ENCODE assay signal across 1 cellular context in the genomic region with DNA sequence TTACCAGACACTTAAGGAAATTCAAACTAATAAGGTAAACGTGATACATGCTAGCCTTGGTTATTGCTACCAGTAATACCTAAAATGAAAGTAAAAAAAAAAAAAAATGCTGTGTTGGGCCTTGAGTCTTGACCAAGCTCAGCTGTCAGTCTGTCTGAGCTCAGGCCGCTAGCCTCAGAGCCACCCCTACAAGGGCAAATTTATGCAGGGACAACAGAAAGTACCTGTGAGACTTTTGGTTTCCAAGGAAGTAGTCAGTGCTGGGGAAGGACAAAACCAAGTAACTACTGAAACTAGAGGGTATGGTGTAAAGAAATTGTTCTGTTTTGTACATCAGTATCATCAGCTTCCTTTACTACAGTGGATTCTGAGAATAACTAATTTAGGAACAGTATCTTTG.
TF ChIP-seq lines count a peak whose summit lies in the region.

No MANE protein-coding gene starts in this region.

TF ChIP-seq in HepG2, 621 proteins besides CTCF, POLR2A, EP300 and RAD21 (continued from another document):
- TF ChIP-seq, protein P1, sequence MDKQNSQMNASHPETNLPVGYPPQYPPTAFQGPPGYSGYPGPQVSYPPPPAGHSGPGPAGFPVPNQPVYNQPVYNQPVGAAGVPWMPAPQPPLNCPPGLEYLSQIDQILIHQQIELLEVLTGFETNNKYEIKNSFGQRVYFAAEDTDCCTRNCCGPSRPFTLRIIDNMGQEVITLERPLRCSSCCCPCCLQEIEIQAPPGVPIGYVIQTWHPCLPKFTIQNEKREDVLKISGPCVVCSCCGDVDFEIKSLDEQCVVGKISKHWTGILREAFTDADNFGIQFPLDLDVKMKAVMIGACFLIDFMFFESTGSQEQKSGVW (CRISPR knock-in tag; IDR thresholded peaks at IDR 0.05; ENCODE audit: borderline replicate concordance) = no peak
- TF ChIP-seq HMGXB4 (CRISPR knock-in tag; IDR thresholded peaks at IDR 0.05; ENCODE audit: borderline replicate concordance in 1 of 2, low read depth in 1 of 2) (no peak), ZNF484 (CRISPR knock-in tag; IDR thresholded peaks at IDR 0.05; ENCODE audit: borderline replicate concordance, low read depth) (no peak), CBX1 (IDR thresholded peaks at IDR 0.05; ENCODE audit: low read depth) (no peak), HOXA3 (CRISPR knock-in tag; IDR thresholded peaks at IDR 0.05) (no peak), MBNL3 (CRISPR knock-in tag; conservative IDR thresholded peaks at IDR 0.05) (no peak), ZNF879 (CRISPR knock-in tag; IDR thresholded peaks at IDR 0.05) (no peak), SALL2 (CRISPR knock-in tag; IDR thresholded peaks at IDR 0.05) (no peak), KDM5B (CRISPR knock-in tag; IDR thresholded peaks at IDR 0.05; ENCODE audit: borderline replicate concordance) (no peak), SIX4 (CRISPR knock-in tag; IDR thresholded peaks at IDR 0.05) (no peak)
- TF ChIP-seq, protein P2, sequence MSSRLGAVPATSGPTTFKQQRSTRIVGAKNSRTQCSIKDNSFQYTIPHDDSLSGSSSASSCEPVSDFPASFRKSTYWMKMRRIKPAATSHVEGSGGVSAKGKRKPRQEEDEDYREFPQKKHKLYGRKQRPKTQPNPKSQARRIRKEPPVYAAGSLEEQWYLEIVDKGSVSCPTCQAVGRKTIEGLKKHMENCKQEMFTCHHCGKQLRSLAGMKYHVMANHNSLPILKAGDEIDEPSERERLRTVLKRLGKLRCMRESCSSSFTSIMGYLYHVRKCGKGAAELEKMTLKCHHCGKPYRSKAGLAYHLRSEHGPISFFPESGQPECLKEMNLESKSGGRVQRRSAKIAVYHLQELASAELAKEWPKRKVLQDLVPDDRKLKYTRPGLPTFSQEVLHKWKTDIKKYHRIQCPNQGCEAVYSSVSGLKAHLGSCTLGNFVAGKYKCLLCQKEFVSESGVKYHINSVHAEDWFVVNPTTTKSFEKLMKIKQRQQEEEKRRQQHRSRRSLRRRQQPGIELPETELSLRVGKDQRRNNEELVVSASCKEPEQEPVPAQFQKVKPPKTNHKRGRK (CRISPR knock-in tag; IDR thresholded peaks at IDR 0.05) = no peak
- TF ChIP-seq, protein P3, sequence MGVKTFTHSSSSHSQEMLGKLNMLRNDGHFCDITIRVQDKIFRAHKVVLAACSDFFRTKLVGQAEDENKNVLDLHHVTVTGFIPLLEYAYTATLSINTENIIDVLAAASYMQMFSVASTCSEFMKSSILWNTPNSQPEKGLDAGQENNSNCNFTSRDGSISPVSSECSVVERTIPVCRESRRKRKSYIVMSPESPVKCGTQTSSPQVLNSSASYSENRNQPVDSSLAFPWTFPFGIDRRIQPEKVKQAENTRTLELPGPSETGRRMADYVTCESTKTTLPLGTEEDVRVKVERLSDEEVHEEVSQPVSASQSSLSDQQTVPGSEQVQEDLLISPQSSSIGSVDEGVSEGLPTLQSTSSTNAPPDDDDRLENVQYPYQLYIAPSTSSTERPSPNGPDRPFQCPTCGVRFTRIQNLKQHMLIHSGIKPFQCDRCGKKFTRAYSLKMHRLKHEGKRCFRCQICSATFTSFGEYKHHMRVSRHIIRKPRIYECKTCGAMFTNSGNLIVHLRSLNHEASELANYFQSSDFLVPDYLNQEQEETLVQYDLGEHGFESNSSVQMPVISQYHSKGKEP (CRISPR knock-in tag; IDR thresholded peaks at IDR 0.05) = no peak
TF ChIP-seq in HepG2: peak in this region for 0.
